Comparison of ENCODE assay signal across 17 cellular contexts in genomic region chr4:39825090-39825489, GRCh38.
DNase-seq lines count a peak whose midpoint lies in the region; ATAC-seq and TF ChIP-seq lines count a peak whose summit lies in the region.
"Had no signal": no experiment of that assay in that cellular context is flagged by ENCODE, and none has a peak within 500 bp of the region (broad histone marks: within the 10 kb centered on the region; RNA-seq: fewer than 3 reads in every experiment).

No MANE protein-coding gene starts in this region.

- no peak for ATAC-seq in GM23338
- ATAC-seq: mucosa of descending colon had no signal

- H3K4me3 Mint-ChIP-seq in GM23338 = no peak overlapping the region

- H2AFZ ChIP-seq in GM23338 (no peak overlapping the region), smooth muscle cell (ENCODE audit: low read depth) (no peak overlapping the region)

- peaks cover 31% of the 10 kb centered on the region for H3K36me3 Mint-ChIP-seq in GM23338 (ENCODE audit: low read depth)

- H3K9me3 ChIP-seq in smooth muscle cell (replicated peaks; ENCODE audit: low read depth) = no peaks in the 10 kb centered on the region
- H3K9me3 ChIP-seq: BE2C, mucosa of descending colon had no signal

- H3K79me2 ChIP-seq in GM23338 (replicated peaks; ENCODE audit: insufficient read depth) = 0 out of 2 replicates have a peak, but pooled peaks cover 3% of the 10 kb centered on the region
- H3K79me2 ChIP-seq in smooth muscle cell (ENCODE audit: low read depth) = no peaks in the 10 kb centered on the region

- H3K9me2 ChIP-seq in GM23338 (ENCODE audit: insufficient read depth) = no peaks in the 10 kb centered on the region

- DNase-seq in GM23338 (ENCODE audit: low spot score) (no peak), NOMO-1 treated with dmso at 0.1 percent for 144 hours (lab: John Stamatoyannopoulos, UW; ENCODE audit: unreplicated experiment) (peak; percentile 84), glomerular visceral epithelial cell (ENCODE audit: extremely low spot score) (peak; percentile 42), smooth muscle cell (lab: John Stamatoyannopoulos, UW; ENCODE audit: unreplicated experiment) (no peak), GOT3 (lab: John Stamatoyannopoulos, UW) (no peak), posterior vena cava (ENCODE audit: low spot score) (no peak), AG08395 (ENCODE audit: low spot score) (no peak)
- DNase-seq: activated gamma-delta T cell; BE2C; H7; kidney; mucosa of descending colon; NCI-H1436 treated with DMSO at 0.1 percent for 48 hours; SHP77 treated with DMSO at 0.1 percent for 48 hours; stimulated activated CD4-positive, alpha-beta T cell treated with anti-CD3 and anti-CD28 coated beads, Interleukin-4, amount 100 ng/mL, for 1 hour; substantia nigra; T1000 had no signal

- peaks cover 13% of the 10 kb centered on the region for H3K4me1 Mint-ChIP-seq in GM23338

- TF ChIP-seq CTCF in GM23338 (conservative IDR thresholded peaks at IDR 0.05; ENCODE audit: low read depth in 2 of 2) (no peak), smooth muscle cell (IDR thresholded peaks at IDR 0.05; ENCODE audit: borderline replicate concordance, insufficient read depth, poor library complexity, severe bottlenecking) (no peak)

- no peaks in the 10 kb centered on the region for H3K9me3 Mint-ChIP-seq in GM23338

- 0 out of 2 replicates have a peak, but pooled peaks cover 6% of the 10 kb centered on the region for H4K20me1 ChIP-seq in GM23338 (replicated peaks; ENCODE audit: insufficient read depth)
- H4K20me1 ChIP-seq in smooth muscle cell (ENCODE audit: low read depth) = peaks cover 11% of the 10 kb centered on the region

- H3K9ac ChIP-seq in smooth muscle cell (ENCODE audit: low read depth) = no peak overlapping the region

- intact Hi-C loops in posterior vena cava (cut with DNase I) = no loop called here

- 95% methylated on average over 3 of the region's 3 CpGs for WGBS in smooth muscle cell (ENCODE audit: low lambda C conversion rate)

- no peak overlapping the region for H3K4me3 ChIP-seq in GM23338
- no peak overlapping the region for H3K4me3 ChIP-seq in smooth muscle cell
- H3K4me3 ChIP-seq: mucosa of descending colon had no signal

- no peaks in the 10 kb centered on the region for H3K27me3 ChIP-seq in GM23338 (ENCODE audit: insufficient read depth)
- H3K27me3 ChIP-seq in smooth muscle cell (ENCODE audit: low read depth) = no peaks in the 10 kb centered on the region
- H3K27me3 ChIP-seq: BE2C had no signal

- H3F3A ChIP-seq in GM23338 (replicated peaks; ENCODE audit: low read depth) = 0 out of 2 replicates have a peak, but pooled peaks cover 6% of the 10 kb centered on the region
- H3F3A ChIP-seq in smooth muscle cell (ENCODE audit: low read depth) = peaks cover 3% of the 10 kb centered on the region

- H3K4me1 ChIP-seq in GM23338 (ENCODE audit: insufficient read depth) = no peaks in the 10 kb centered on the region
- no peaks in the 10 kb centered on the region for H3K4me1 ChIP-seq in smooth muscle cell (ENCODE audit: low read depth)
- H3K4me1 ChIP-seq: BE2C had no signal

- peaks cover 4% of the 10 kb centered on the region for H3K27me3 Mint-ChIP-seq in GM23338 (ENCODE audit: insufficient read depth, low read depth, poor library complexity)

- no peak overlapping the region; the same call in 1 of the 2 replicates for H3K27ac Mint-ChIP-seq in GM23338

- H3K4me2 ChIP-seq in GM23338 (no peak overlapping the region), smooth muscle cell (no peak overlapping the region)

- H3K27ac ChIP-seq in GM23338 (ENCODE audit: low read depth) (peak overlapping the region; percentile 64), smooth muscle cell (ENCODE audit: low read depth) (peak overlapping the region; percentile 32)

- H3K36me3 ChIP-seq in GM23338 (ENCODE audit: insufficient read depth) (peaks cover 5% of the 10 kb centered on the region; the same call in 1 of the 2 replicates), smooth muscle cell (ENCODE audit: low read depth) (no peaks in the 10 kb centered on the region)

TF ChIP-seq in GM23338, 12 proteins besides CTCF, POLR2A, EP300 and RAD21:
- TF ChIP-seq EZH2phosphoT487 (IDR thresholded peaks at IDR 0.05; ENCODE audit: unreplicated experiment) (no peak), CREB1 (CRISPR knock-in tag; IDR thresholded peaks at IDR 0.05; ENCODE audit: low read depth) (no peak), EZH2 (IDR thresholded peaks at IDR 0.05; ENCODE audit: low read depth, unreplicated experiment) (no peak), ETS1 (IDR thresholded peaks at IDR 0.05) (no peak)

Comparison
In these comparisons a context has a peak if more than half of its experiments do, and no peak if none do; other contexts are left out.
1. DNase-seq: peak in NOMO-1 treated with dmso at 0.1 percent for 144 hours (single experiment) and glomerular visceral epithelial cell (single experiment); none in GM23338 (single experiment), smooth muscle cell (single experiment), GOT3 (single experiment), posterior vena cava (single experiment) and AG08395 (single experiment).